7 cellular contexts compared by ENCODE assay signal in the genomic region with DNA sequence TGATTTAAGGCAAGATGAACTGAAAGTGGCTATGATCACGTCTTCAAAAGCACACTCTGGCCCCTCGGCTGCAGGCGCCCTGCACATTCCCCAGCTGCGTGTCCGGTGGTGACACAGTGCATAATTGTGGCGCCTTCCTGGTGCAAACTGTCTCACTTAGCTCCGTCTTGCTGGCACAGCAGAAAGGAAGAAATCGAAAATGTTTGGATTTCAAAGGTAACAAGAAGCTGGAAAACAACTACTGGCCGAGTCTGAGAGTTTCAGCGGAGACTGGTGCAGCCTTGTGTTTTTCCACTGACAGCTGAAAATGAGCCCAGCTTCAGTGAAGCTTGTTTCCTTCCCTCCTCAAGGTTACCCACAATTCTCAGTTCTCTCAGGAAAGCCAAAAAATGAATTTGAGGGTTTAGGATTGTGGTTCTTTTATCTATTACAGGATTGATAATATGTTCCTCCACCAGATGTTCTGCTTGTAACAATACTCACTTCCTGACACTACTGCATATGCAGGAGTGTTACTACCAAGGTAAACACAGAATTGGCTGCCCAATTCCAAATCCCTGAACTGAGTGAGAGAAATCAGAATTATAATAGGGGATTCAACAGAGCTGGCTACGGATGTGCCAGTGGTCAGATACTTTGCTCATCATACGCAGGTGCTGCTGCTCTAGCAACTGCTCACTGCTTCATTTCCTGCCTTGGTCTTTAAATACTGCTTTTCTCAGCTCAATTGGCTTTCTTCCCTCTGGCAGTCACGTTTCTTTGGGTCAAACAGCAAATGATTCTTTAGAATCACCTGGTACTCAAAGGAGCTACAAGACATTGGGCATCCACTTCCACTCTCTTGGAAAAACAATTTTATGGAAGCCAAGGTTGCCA.
DNase-seq lines count a peak whose midpoint lies in the region; ATAC-seq and TF ChIP-seq lines count a peak whose summit lies in the region.

No MANE protein-coding gene starts in this region.

- no peaks in the 10 kb centered on the region for H3K9me3 Mint-ChIP-seq in MCF 10A (ENCODE audit: unreplicated experiment)

- H3K4me1 Mint-ChIP-seq in MCF 10A (ENCODE audit: insufficient read depth, unreplicated experiment): peaks cover 9% of the 10 kb centered on the region

- H3K36me3 Mint-ChIP-seq in MCF 10A (ENCODE audit: insufficient read depth, unreplicated experiment): peaks cover 5% of the 10 kb centered on the region

- TF ChIP-seq CTCF in MCF 10A (IDR thresholded peaks at IDR 0.05; ENCODE audit: unreplicated experiment): no peak

- DNase-seq in MCF 10A (ENCODE audit: unreplicated experiment): no peak
- peak; percentile 36 for DNase-seq in retina
- no peak for DNase-seq in stimulated activated CD4-positive, alpha-beta T cell treated with anti-CD3 and anti-CD28 coated beads, Interleukin-2, amount 100 ng/mL, for 24 hours
- no peak for DNase-seq in iPS-NIHi11 (ENCODE audit: low spot score)
- no peak for DNase-seq in midbrain (lab: John Stamatoyannopoulos, UW)

- BruUV-seq in MCF 10A (replicated peaks; lab: Mats Ljungman, UMichigan): no TSS peak

- peaks cover 12% of the 10 kb centered on the region for H3K27me3 Mint-ChIP-seq in MCF 10A (ENCODE audit: insufficient read depth, unreplicated experiment)

- peak; percentile 64 for ATAC-seq in GM21360 (IDR thresholded peaks at IDR 0.05; ENCODE audit: unreplicated experiment)
- peak; percentile 83 for ATAC-seq in HG03457 (IDR thresholded peaks at IDR 0.05; ENCODE audit: unreplicated experiment)

- H3K27ac Mint-ChIP-seq in MCF 10A (ENCODE audit: low read depth, unreplicated experiment): peak overlapping the region; percentile 7

- H3K4me3 Mint-ChIP-seq in MCF 10A (ENCODE audit: unreplicated experiment): no peak overlapping the region

- POLR2A ChIA-PET in MCF 10A (lab: Yijun Ruan, JAX): interaction anchor here (0.6 to 1.0 kb wide), 4 partner anchors 9 to 86 kb away, joined by 3 read pairs; no protein-coding TSS in a partner anchor

- CTCF ChIA-PET in MCF 10A (lab: Yijun Ruan, JAX): interaction anchor here (1.1 to 1.3 kb wide), 2 partner anchors 26 to 124 kb away, joined by 3 read pairs; no protein-coding TSS in a partner anchor

- intact Hi-C loops in MCF 10A (cut with micrococcal nuclease): no loop called here
